In genomic region chr16:17211797-17212196, GRCh38 we compare ENCODE assay signal across 9 cellular contexts.
DNase-seq lines count a peak whose midpoint lies in the region; FAIRE-seq and TF ChIP-seq lines count a peak whose summit lies in the region.
"Had no signal": no experiment of that assay in that cellular context is flagged by ENCODE, and none has a peak within 500 bp of the region (broad histone marks: within the 10 kb centered on the region; RNA-seq: fewer than 3 reads in every experiment).

No MANE protein-coding gene starts in this region.

- H3K27me3 Mint-ChIP-seq in astrocyte (ENCODE audit: low read depth, unreplicated experiment) = no peaks in the 10 kb centered on the region
- H3K27me3 Mint-ChIP-seq: stimulated activated naive CD8-positive, alpha-beta T cell treated with anti-CD3 and anti-CD28 coated beads, Interleukin-15, Interleukin-2, amounts not matched to agents 100 ng/mL and 50 ng/mL, for 24 hours had no signal

- H4K20me1 ChIP-seq in OCI-LY7 (ENCODE audit: insufficient read depth, low read length) (0 out of 2 replicates have a peak, but pooled peaks cover 7% of the 10 kb centered on the region), astrocyte (ENCODE audit: insufficient read depth, low read length) (peaks cover 64% of the 10 kb centered on the region)

- H3K9me3 ChIP-seq in OCI-LY7 (ENCODE audit: low read length) = no peaks in the 10 kb centered on the region
- H3K9me3 ChIP-seq in astrocyte (ENCODE audit: insufficient read depth, low read depth, low read length) = no peaks in the 10 kb centered on the region
- H3K9me3 ChIP-seq in ovary = no peaks in the 10 kb centered on the region

- H3K27ac ChIP-seq in OCI-LY7 (ENCODE audit: low read depth, low read length, poor library complexity, severe bottlenecking) (no peak overlapping the region), astrocyte (ENCODE audit: low read depth, low read length) (no peak overlapping the region), ovary (no peak overlapping the region)

- H3K9ac ChIP-seq in astrocyte (ENCODE audit: low read length) = no peak overlapping the region

- no peak overlapping the region for H3K4me3 Mint-ChIP-seq in astrocyte (ENCODE audit: unreplicated experiment)
- H3K4me3 Mint-ChIP-seq: stimulated activated naive CD8-positive, alpha-beta T cell treated with anti-CD3 and anti-CD28 coated beads, Interleukin-15, Interleukin-2, amounts not matched to agents 100 ng/mL and 50 ng/mL, for 24 hours had no signal

- no peak overlapping the region for H3K27ac Mint-ChIP-seq in astrocyte (ENCODE audit: unreplicated experiment)
- H3K27ac Mint-ChIP-seq: stimulated activated naive CD8-positive, alpha-beta T cell treated with anti-CD3 and anti-CD28 coated beads, Interleukin-15, Interleukin-2, amounts not matched to agents 100 ng/mL and 50 ng/mL, for 24 hours had no signal

- BruUV-seq in OCI-LY7 (replicated peaks; lab: Mats Ljungman, UMichigan) = no TSS peak

- no peaks in the 10 kb centered on the region for H3K9me2 ChIP-seq in OCI-LY7 (ENCODE audit: insufficient read depth, low read length)

- no peak overlapping the region for H2AFZ ChIP-seq in OCI-LY7 (ENCODE audit: low read length)
- H2AFZ ChIP-seq in astrocyte (ENCODE audit: low read depth, low read length) = no peak overlapping the region

- no peak for TF ChIP-seq EP300 in ovary (IDR thresholded peaks at IDR 0.05)

- H3K4me2 ChIP-seq in OCI-LY7 (ENCODE audit: low read length) (no peak overlapping the region), astrocyte (ENCODE audit: low read length) (no peak overlapping the region)

- CTCF ChIA-PET in OCI-LY7 (lab: Charles Lee; ENCODE audit: unreplicated experiment) = interaction anchor here (1.4 kb wide), 1 partner anchor 257 kb away, joined by 4 read pairs; no protein-coding TSS in a partner anchor

- 71 to 81% (median 76%) methylated on average over 4 of the region's 4 CpGs for WGBS in ovary, 3 donors

- intact Hi-C loops in OCI-LY7 (cut with micrococcal nuclease; ENCODE audit: unreplicated experiment) (loop anchor here (1.0 to 10.0 kb wide), 3 partner anchors 91 to 363 kb away; partner anchors contain the start of gene XYLT1), ovary (cut with DNase I) (loop anchor here in 2 of 4 donors (5.0 to 10.0 kb wide), 2 partner anchors 253 to 261 kb away; partner anchors contain the start of gene XYLT1 (in 1 of the 2))

- H3K4me1 ChIP-seq in OCI-LY7 (ENCODE audit: insufficient read depth, low read length, poor library complexity, severe bottlenecking) (peaks cover 10% of the 10 kb centered on the region), astrocyte (ENCODE audit: insufficient read depth, low read length) (no peaks in the 10 kb centered on the region), ovary (ENCODE audit: insufficient read depth) (no peaks in the 10 kb centered on the region)

- H3K79me2 ChIP-seq in OCI-LY7 (ENCODE audit: insufficient read depth, low read depth, low read length) = no peaks in the 10 kb centered on the region
- H3K79me2 ChIP-seq in astrocyte (ENCODE audit: insufficient read depth, low read length) = peaks cover 8% of the 10 kb centered on the region

- H3K36me3 Mint-ChIP-seq in astrocyte (ENCODE audit: low read depth, unreplicated experiment) = peaks cover 6% of the 10 kb centered on the region

- TF ChIP-seq CTCF in OCI-LY7 (conservative IDR thresholded peaks at IDR 0.05; ENCODE audit: low read length) (peak; percentile 89), astrocyte (IDR thresholded peaks at IDR 0.05; ENCODE audit: insufficient read depth, low read depth, low read length) (peak; percentile 11), ovary (IDR thresholded peaks at IDR 0.05) (no peak)

- H3K36me3 ChIP-seq in OCI-LY7 (ENCODE audit: insufficient read depth, low read length) (peaks cover 14% of the 10 kb centered on the region), astrocyte (ENCODE audit: insufficient read depth, low read length) (no peaks in the 10 kb centered on the region), ovary (no peaks in the 10 kb centered on the region)

- POLR2A ChIA-PET in OCI-LY7 (lab: Charles Lee) = no interaction called here

- peaks cover 7% of the 10 kb centered on the region for H3K9me3 Mint-ChIP-seq in astrocyte (ENCODE audit: unreplicated experiment)

- no peak for TF ChIP-seq POLR2A in ovary (IDR thresholded peaks at IDR 0.05)

- DNase-seq in NCI-H1092 treated with DMSO at 0.1 percent for 48 hours (lab: John Stamatoyannopoulos, UW) (peak; percentile 6), NCI-H1092 (lab: John Stamatoyannopoulos, UW) (no peak), OCI-LY7 (ENCODE audit: low spot score) (peak; percentile 77), astrocyte (ENCODE audit: low read depth) (no peak), DMS153 treated with DMSO at 0.1 percent for 48 hours (lab: John Stamatoyannopoulos, UW; ENCODE audit: unreplicated experiment) (no peak), germinal center (ENCODE audit: low spot score) (no peak), ovary (no peak)
- peak; percentile 23 for DNase-seq in stimulated activated CD4-positive, alpha-beta T cell treated with anti-CD3 and anti-CD28 coated beads, Interleukin-1b, Interleukin-23, amount 100 ng/mL, for 48 hours

- H3K4me3 ChIP-seq in OCI-LY7 (ENCODE audit: low read depth, low read length, poor library complexity, severe bottlenecking) (no peak overlapping the region), astrocyte (ENCODE audit: insufficient read depth, low read depth, low read length) (no peak overlapping the region), ovary (no peak overlapping the region)

- no peaks in the 10 kb centered on the region for H3K27me3 ChIP-seq in astrocyte (ENCODE audit: insufficient read depth, low read length)
- H3K27me3 ChIP-seq in ovary = no peaks in the 10 kb centered on the region

- no peaks in the 10 kb centered on the region for H3K4me1 Mint-ChIP-seq in astrocyte (ENCODE audit: low read depth, unreplicated experiment)

- FAIRE-seq in astrocyte (lab: Jason Lieb, UNC) = no peak

Comparison
In these comparisons a context has a peak if more than half of its experiments do, and no peak if none do; other contexts are left out.
1. DNase-seq: peak in NCI-H1092 treated with DMSO at 0.1 percent for 48 hours (single experiment), OCI-LY7 (single experiment) and stimulated activated CD4-positive, alpha-beta T cell treated with anti-CD3 and anti-CD28 coated beads, Interleukin-1b, Interleukin-23, amount 100 ng/mL, for 48 hours (single experiment); none in NCI-H1092 (single experiment), astrocyte (single experiment), DMS153 treated with DMSO at 0.1 percent for 48 hours (single experiment), germinal center (single experiment) and ovary (0 of 5).
2. CTCF ChIP-seq: peak in OCI-LY7 (single experiment) and astrocyte (single experiment); none in ovary (0 of 3).